Comparison of ENCODE assay signal across 1 cellular context in genomic region chr4:125331116-125331515, GRCh38.
TF ChIP-seq lines count a peak whose summit lies in the region.

No MANE protein-coding gene starts in this region.

TF ChIP-seq in SK-N-SH treated with all-trans-retinoic acid at 6 μM for 48 hours, 23 proteins besides CTCF, POLR2A, EP300 and RAD21 (continued from another document):
- no peak for TF ChIP-seq TSHZ2 (CRISPR knock-in tag; IDR thresholded peaks at IDR 0.05)
- no peak for TF ChIP-seq ZFP3 (CRISPR knock-in tag; IDR thresholded peaks at IDR 0.05)
- TF ChIP-seq POU6F1 (CRISPR knock-in tag; IDR thresholded peaks at IDR 0.05; ENCODE audit: borderline replicate concordance, low read depth) = no peak
